Comparison of ENCODE assay signal across 8 cellular contexts in the genomic region with DNA sequence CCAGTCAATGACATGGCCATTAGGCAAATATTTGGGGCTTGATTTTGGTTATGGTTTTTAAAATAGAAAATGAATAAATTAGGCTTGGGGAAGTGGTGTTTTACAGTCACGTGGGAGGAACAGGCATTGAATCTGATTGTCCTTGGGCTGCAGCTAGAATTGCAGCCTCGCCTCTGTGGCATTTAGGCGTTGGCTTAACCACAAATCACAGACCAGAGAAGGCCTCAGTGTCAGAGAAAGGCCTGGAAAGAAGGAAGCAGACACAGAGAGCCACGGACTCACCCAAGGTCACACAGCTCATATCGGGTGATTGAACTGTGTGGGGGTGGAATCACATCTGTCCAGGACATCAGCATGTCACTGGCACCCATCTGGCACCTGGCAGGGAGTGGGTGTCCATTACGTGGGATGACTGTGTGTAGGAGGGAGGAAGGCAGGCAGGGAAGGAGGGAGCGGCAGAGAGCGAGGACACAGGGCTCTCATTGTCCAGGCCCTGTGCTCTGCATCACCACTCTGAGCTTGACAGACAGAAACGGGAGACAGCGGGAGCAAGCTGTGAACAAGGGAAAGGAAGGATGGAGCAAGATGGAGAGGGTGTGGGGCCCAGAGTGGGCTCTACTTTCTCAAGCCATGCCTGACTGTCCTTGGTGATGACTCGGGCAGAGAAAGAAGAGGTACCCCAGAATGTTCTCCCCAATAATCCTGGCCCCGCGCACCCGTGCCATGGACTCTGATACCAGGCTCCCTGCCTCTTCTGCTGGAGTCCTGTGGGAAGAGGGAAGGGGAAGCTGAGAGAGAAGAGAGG.
DNase-seq lines count a peak whose midpoint lies in the region; ATAC-seq and TF ChIP-seq lines count a peak whose summit lies in the region.

No MANE protein-coding gene starts in this region.

- DNase-seq in Right ventricle myocardium superior (no peak), stromal cell of bone marrow (ENCODE audit: low read depth) (peak; percentile 37), HuH-7 (ENCODE audit: low spot score) (no peak), NCI-H2196 (lab: John Stamatoyannopoulos, UW; ENCODE audit: unreplicated experiment) (no peak)

- ATAC-seq in HG02610 (IDR thresholded peaks at IDR 0.05; ENCODE audit: unreplicated experiment) (peak; percentile 17), SK-N-SH treated with all-trans-retinoic acid at 6 μM for 48 hours (peak; percentile 43), Right ventricle myocardium superior (ENCODE audit: poor library complexity) (peak; percentile 20), HG03095 (IDR thresholded peaks at IDR 0.05; ENCODE audit: unreplicated experiment) (no peak), GM19467 (IDR thresholded peaks at IDR 0.05; ENCODE audit: unreplicated experiment) (no peak)

- intact Hi-C loops in Right ventricle myocardium superior (cut with DNase I), result loop anchor here (10.0 kb wide), 1 partner anchor 187 kb away; the partner anchor contains the start of gene FAM43A

TF ChIP-seq in SK-N-SH treated with all-trans-retinoic acid at 6 μM for 48 hours, 23 proteins besides CTCF, POLR2A, EP300 and RAD21:
- TF ChIP-seq BACH2 (CRISPR knock-in tag; IDR thresholded peaks at IDR 0.05; ENCODE audit: borderline replicate concordance) (no peak), TCF4 (CRISPR knock-in tag; IDR thresholded peaks at IDR 0.05; ENCODE audit: borderline replicate concordance) (no peak), ZNF8 (CRISPR knock-in tag; IDR thresholded peaks at IDR 0.05) (no peak), ZNF70 (CRISPR knock-in tag; IDR thresholded peaks at IDR 0.05) (no peak), CSDC2 (CRISPR knock-in tag; IDR thresholded peaks at IDR 0.05) (no peak), GLIS3 (CRISPR knock-in tag; IDR thresholded peaks at IDR 0.05) (no peak), ISL1 (CRISPR knock-in tag; IDR thresholded peaks at IDR 0.05) (no peak)
TF ChIP-seq in SK-N-SH treated with all-trans-retinoic acid at 6 μM for 48 hours: peak in this region for 0.

Comparison
In these comparisons a context has a peak if more than half of its experiments do, and no peak if none do; other contexts are left out.
1. ATAC-seq: peak in HG02610 (single experiment), SK-N-SH treated with all-trans-retinoic acid at 6 μM for 48 hours (single experiment) and Right ventricle myocardium superior (single experiment); none in HG03095 (single experiment) and GM19467 (single experiment).